8 cellular contexts compared by ENCODE assay signal in the genomic region with DNA sequence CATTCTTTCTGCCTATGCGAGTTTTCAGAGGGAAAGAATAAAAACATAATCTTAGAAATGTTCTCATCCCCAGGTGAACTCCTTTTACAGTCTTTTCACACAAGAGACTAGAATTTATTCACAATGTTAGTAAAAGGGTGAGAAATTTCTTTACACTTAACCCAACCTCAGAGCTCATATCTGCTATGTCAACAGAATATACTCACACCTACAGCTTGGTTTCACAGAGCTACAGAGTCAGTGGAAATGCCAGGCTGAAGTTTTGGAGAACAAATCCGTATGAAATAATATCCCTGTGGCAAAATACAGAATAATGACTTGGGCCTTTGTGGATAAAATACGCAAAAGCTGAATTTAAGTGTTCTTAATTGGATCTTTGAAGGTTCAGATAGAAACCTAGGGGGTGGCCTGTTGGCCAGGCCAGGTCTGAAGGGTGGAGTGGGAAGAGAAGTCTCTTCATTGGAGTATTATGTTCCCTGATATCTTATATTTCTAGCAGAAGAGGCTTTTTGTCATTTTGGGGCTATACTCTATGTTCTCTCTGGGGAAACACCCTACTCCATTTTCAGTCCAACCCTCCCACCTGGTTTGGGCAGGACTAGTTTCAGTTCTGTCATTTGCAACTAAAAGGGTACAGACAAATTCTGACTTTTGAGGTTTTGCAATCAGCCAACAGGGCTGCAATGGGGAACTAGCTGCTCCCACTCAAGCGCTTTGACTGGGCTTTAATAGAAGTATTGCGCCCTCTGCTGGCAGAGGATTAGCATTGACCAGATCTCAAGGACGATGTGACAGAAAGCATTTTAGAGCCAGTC. TPM values are rescaled to one million over a fixed set of nuclear protein-coding genes. Genes with fewer than 3 reads are reported as not detected.
DNase-seq lines count a peak whose midpoint lies in the region; ATAC-seq and TF ChIP-seq lines count a peak whose summit lies in the region.

No MANE protein-coding gene starts in this region.

- DNase-seq in NCI-H1048 (lab: John Stamatoyannopoulos, UW), result peak; percentile 75
- peak; percentile 55 to 75 for DNase-seq in SJSA1 (ENCODE audit: low read depth in 1 of 2, low spot score in 2 of 2)
- DNase-seq in activated naive CD4-positive, alpha-beta T cell (lab: John Stamatoyannopoulos, UW), result peak; percentile 40 to 53 (median 50)
- DNase-seq in globus pallidus (ENCODE audit: low spot score), result peak; percentile 82
- peak in 9 of 10 donors; percentile 50 to 96 (median 78) for DNase-seq in posterior cingulate gyrus
- peak; percentile 72 for DNase-seq in upper lobe of right lung

- ATAC-seq in HG02610 (IDR thresholded peaks at IDR 0.05; ENCODE audit: unreplicated experiment) (peak; percentile 93), upper lobe of right lung (peak; percentile 98)

- no peaks in the 10 kb centered on the region for H3K9me3 ChIP-seq in SJSA1 (replicated peaks)
- no peaks in the 10 kb centered on the region for H3K9me3 ChIP-seq in upper lobe of right lung

- no peak overlapping the region for H3K27ac ChIP-seq in SJSA1
- H3K27ac ChIP-seq in upper lobe of right lung, result no peak overlapping the region

- intact Hi-C loops in posterior cingulate gyrus (cut with DNase I) (loop anchor here (5.0 to 10.0 kb wide), 3 partner anchors 79 to 319 kb away; no protein-coding TSS in a partner anchor), upper lobe of right lung (cut with DNase I) (loop anchor here (5.0 kb wide), 1 partner anchor 79 kb away; no protein-coding TSS in a partner anchor)

- H3K4me1 ChIP-seq in SJSA1 (replicated peaks), result no peaks in the 10 kb centered on the region
- peaks cover 10% of the 10 kb centered on the region for H3K4me1 ChIP-seq in upper lobe of right lung

- H3K36me3 ChIP-seq in SJSA1 (no peaks in the 10 kb centered on the region), upper lobe of right lung (no peaks in the 10 kb centered on the region)

- H3K27me3 ChIP-seq in SJSA1 (replicated peaks) (no peaks in the 10 kb centered on the region), upper lobe of right lung (no peaks in the 10 kb centered on the region)

- H3K4me3 ChIP-seq in SJSA1 (no peak overlapping the region), upper lobe of right lung (no peak overlapping the region)

- TF ChIP-seq CTCF in GM12801 (IDR thresholded peaks at IDR 0.05; ENCODE audit: extremely low read depth, insufficient read length), result peak; percentile 12
- TF ChIP-seq CTCF in upper lobe of right lung (IDR thresholded peaks at IDR 0.05), result peak; percentile 98

RNA-seq across cellular contexts. Expression of a gene that starts 25.7 kb away (rescaled TPM):
- 0.60 and 0.74 TPM in 2 replicates for total RNA-seq in SJSA1 (2014; rRNA removed; shearing (Covaris generic))
- total RNA-seq in upper lobe of right lung, result 1.8 TPM

RNA-seq across cellular contexts. Expression of a gene that starts 26.0 kb away (rescaled TPM):
- total RNA-seq in SJSA1 (2014; rRNA removed; shearing (Covaris generic)), result 1.2 and 1.8 TPM in 2 replicates
- 6.8 TPM for total RNA-seq in upper lobe of right lung
